In genomic region chr7:105256621-105257283, GRCh38 we compare ENCODE assay signal across 14 cellular contexts.
DNase-seq lines count a peak whose midpoint lies in the region; ATAC-seq and TF ChIP-seq lines count a peak whose summit lies in the region.
"Had no signal": no experiment of that assay in that cellular context is flagged by ENCODE, and none has a peak within 500 bp of the region (broad histone marks: within the 10 kb centered on the region; RNA-seq: fewer than 3 reads in every experiment).

No MANE protein-coding gene starts in this region.

- H3K4me3 Mint-ChIP-seq in GM23338, result peak overlapping the region; percentile 41; the same call in 2 of the 3 replicates
- H3K4me3 Mint-ChIP-seq in T-helper 2 cell treated with Interferon-gamma antibody and Interleukin-4, amounts not matched to agents 5 μg/mL and 100 μg/mL, for 36 hours, result peak overlapping the region; percentile 52
- H3K4me3 Mint-ChIP-seq in activated naive CD4-positive, alpha-beta T cell treated with anti-CD3 and anti-CD28 coated beads, Interleukin-2, amount 10 ng/mL, durations not matched to agents 7 days and 5 days, result no peak overlapping the region
- H3K4me3 Mint-ChIP-seq: activated CD4-positive, alpha-beta T cell treated with anti-CD3 and anti-CD28 coated beads, Interleukin-2, amount 10 ng/mL, durations not matched to agents 7 days and 5 days; activated naive CD4-positive, alpha-beta T cell treated with anti-CD3 and anti-CD28 coated beads, Interleukin-2, amount 50 U/mL, for 24 hours had no signal

- DNase-seq in GM23338 (ENCODE audit: low spot score), result no peak
- no peak for DNase-seq in T-helper 2 cell treated with Interferon-gamma antibody and Interleukin-4, amounts not matched to agents 5 μg/mL and 100 μg/mL, for 36 hours (ENCODE audit: low spot score)
- no peak for DNase-seq in left lung
- DNase-seq in activated naive CD4-positive, alpha-beta T cell treated with anti-CD3 and anti-CD28 coated beads, Interleukin-2, amount 10 ng/mL, durations not matched to agents 7 days and 5 days, result no peak
- DNase-seq in stimulated activated naive CD4-positive, alpha-beta T cell (lab: John Stamatoyannopoulos, UW), result no peak
- DNase-seq in ovary, result no peak
- DNase-seq: activated CD4-positive, alpha-beta T cell treated with anti-CD3 and anti-CD28 coated beads, Interleukin-2, amount 10 ng/mL, durations not matched to agents 7 days and 5 days; islet precursor cell; stimulated activated CD4-positive, alpha-beta T cell treated with anti-CD3 and anti-CD28 coated beads, Interleukin-15, amount 100 ng/mL, for 24 hours; SW 1271 had no signal

- H2AFZ ChIP-seq in GM23338, result no peak overlapping the region

- 68 to 71% (median 68%) methylated on average over 5 of the region's 5 CpGs for WGBS in ovary, 3 donors

- peaks cover 75% of the 10 kb centered on the region for H3K79me2 ChIP-seq in GM23338 (replicated peaks; ENCODE audit: insufficient read depth)

- peak overlapping the region; percentile 62 for H3K4me2 ChIP-seq in GM23338

- TF ChIP-seq CTCF in 22Rv1 (IDR thresholded peaks at IDR 0.05) (no peak), GM23338 (conservative IDR thresholded peaks at IDR 0.05; ENCODE audit: low read depth in 2 of 2) (no peak), left lung (IDR thresholded peaks at IDR 0.05) (no peak), ovary (IDR thresholded peaks at IDR 0.05) (no peak)

- H3K9me3 ChIP-seq in left lung (peaks cover 0 to 3% of the 10 kb centered on the region in 2 donors), ovary (no peaks in the 10 kb centered on the region)
- H3K9me3 ChIP-seq: vagina had no signal

- peaks cover 71% of the 10 kb centered on the region for H3K4me1 ChIP-seq in GM23338 (ENCODE audit: insufficient read depth)
- peaks cover 0 to 23% of the 10 kb centered on the region in 2 donors for H3K4me1 ChIP-seq in left lung
- peaks cover 2% of the 10 kb centered on the region for H3K4me1 ChIP-seq in ovary (ENCODE audit: insufficient read depth)

- peaks cover 24% of the 10 kb centered on the region for H3K36me3 Mint-ChIP-seq in GM23338 (ENCODE audit: low read depth)
- H3K36me3 Mint-ChIP-seq in T-helper 2 cell treated with Interferon-gamma antibody and Interleukin-4, amounts not matched to agents 5 μg/mL and 100 μg/mL, for 36 hours (ENCODE audit: low read depth), result peaks cover 26% of the 10 kb centered on the region
- peaks cover 20% of the 10 kb centered on the region for H3K36me3 Mint-ChIP-seq in activated naive CD4-positive, alpha-beta T cell treated with anti-CD3 and anti-CD28 coated beads, Interleukin-2, amount 10 ng/mL, durations not matched to agents 7 days and 5 days

- H3K36me3 ChIP-seq in GM23338 (ENCODE audit: insufficient read depth) (no peaks in the 10 kb centered on the region; the same call in 1 of the 2 replicates), left lung (no peaks in the 10 kb centered on the region), ovary (no peaks in the 10 kb centered on the region)
- H3K36me3 ChIP-seq: vagina had no signal

- H3K9me2 ChIP-seq in GM23338 (ENCODE audit: insufficient read depth), result no peaks in the 10 kb centered on the region

- H3K27me3 ChIP-seq in GM23338 (ENCODE audit: insufficient read depth) (no peaks in the 10 kb centered on the region), left lung (no peaks in the 10 kb centered on the region), ovary (no peaks in the 10 kb centered on the region)
- H3K27me3 ChIP-seq: vagina had no signal

- H3K9me3 Mint-ChIP-seq in GM23338, result peaks cover 22% of the 10 kb centered on the region
- H3K9me3 Mint-ChIP-seq in T-helper 2 cell treated with Interferon-gamma antibody and Interleukin-4, amounts not matched to agents 5 μg/mL and 100 μg/mL, for 36 hours, result peaks cover 16% of the 10 kb centered on the region
- peaks cover 13% of the 10 kb centered on the region for H3K9me3 Mint-ChIP-seq in activated naive CD4-positive, alpha-beta T cell treated with anti-CD3 and anti-CD28 coated beads, Interleukin-2, amount 10 ng/mL, durations not matched to agents 7 days and 5 days
- H3K9me3 Mint-ChIP-seq: activated naive CD4-positive, alpha-beta T cell treated with anti-CD3 and anti-CD28 coated beads, Interleukin-2, amount 50 U/mL, for 24 hours had no signal

- CTCF ChIA-PET in activated naive CD4-positive, alpha-beta T cell treated with anti-CD3 and anti-CD28 coated beads, Interleukin-2, amount 10 ng/mL, durations not matched to agents 7 days and 5 days (lab: Charles Lee), result no interaction called here

- intact Hi-C loops in left lung (cut with DNase I) (no loop called here), ovary (cut with DNase I) (no loop called here)

- peak overlapping the region; percentile 92 for H3K27ac Mint-ChIP-seq in GM23338
- H3K27ac Mint-ChIP-seq in T-helper 2 cell treated with Interferon-gamma antibody and Interleukin-4, amounts not matched to agents 5 μg/mL and 100 μg/mL, for 36 hours, result no peak overlapping the region
- no peak overlapping the region for H3K27ac Mint-ChIP-seq in activated naive CD4-positive, alpha-beta T cell treated with anti-CD3 and anti-CD28 coated beads, Interleukin-2, amount 10 ng/mL, durations not matched to agents 7 days and 5 days
- H3K27ac Mint-ChIP-seq: activated CD4-positive, alpha-beta T cell treated with anti-CD3 and anti-CD28 coated beads, Interleukin-2, amount 10 ng/mL, durations not matched to agents 7 days and 5 days; activated naive CD4-positive, alpha-beta T cell treated with anti-CD3 and anti-CD28 coated beads, Interleukin-2, amount 50 U/mL, for 24 hours had no signal

- ATAC-seq in GM23338 (no peak; the same call in 2 of the 3 replicates), left lung (peak; percentile 79), GM19035 (IDR thresholded peaks at IDR 0.05; ENCODE audit: unreplicated experiment) (no peak)

- H3K4me1 Mint-ChIP-seq in GM23338, result peaks cover 55% of the 10 kb centered on the region
- H3K4me1 Mint-ChIP-seq in T-helper 2 cell treated with Interferon-gamma antibody and Interleukin-4, amounts not matched to agents 5 μg/mL and 100 μg/mL, for 36 hours (ENCODE audit: low read depth), result peaks cover 36% of the 10 kb centered on the region
- H3K4me1 Mint-ChIP-seq in activated naive CD4-positive, alpha-beta T cell treated with anti-CD3 and anti-CD28 coated beads, Interleukin-2, amount 10 ng/mL, durations not matched to agents 7 days and 5 days, result peaks cover 10% of the 10 kb centered on the region

- no peak for TF ChIP-seq POLR2A in ovary (IDR thresholded peaks at IDR 0.05)

- H3K4me3 ChIP-seq in GM23338 (peak overlapping the region; percentile 27), left lung (no peak overlapping the region), ovary (no peak overlapping the region)
- H3K4me3 ChIP-seq: vagina had no signal

- no peak for TF ChIP-seq EP300 in ovary (IDR thresholded peaks at IDR 0.05)

- no peaks in the 10 kb centered on the region for H4K20me1 ChIP-seq in GM23338 (replicated peaks; ENCODE audit: insufficient read depth)

- 0 out of 2 replicates have a peak overlapping the region, but pooled peaks have one; percentile 9 for H3K27ac ChIP-seq in 22Rv1
- peak overlapping the region; percentile 7; the same call in 1 of the 2 replicates for H3K27ac ChIP-seq in GM23338 (ENCODE audit: low read depth)
- H3K27ac ChIP-seq in left lung, result no peak overlapping the region
- H3K27ac ChIP-seq in ovary, result no peak overlapping the region
- H3K27ac ChIP-seq: vagina had no signal

- H3K27me3 Mint-ChIP-seq in GM23338 (ENCODE audit: insufficient read depth, low read depth, poor library complexity), result peaks cover 6% of the 10 kb centered on the region
- H3K27me3 Mint-ChIP-seq in T-helper 2 cell treated with Interferon-gamma antibody and Interleukin-4, amounts not matched to agents 5 μg/mL and 100 μg/mL, for 36 hours (ENCODE audit: low read depth), result no peaks in the 10 kb centered on the region
- no peaks in the 10 kb centered on the region for H3K27me3 Mint-ChIP-seq in activated naive CD4-positive, alpha-beta T cell treated with anti-CD3 and anti-CD28 coated beads, Interleukin-2, amount 10 ng/mL, durations not matched to agents 7 days and 5 days
- H3K27me3 Mint-ChIP-seq: activated CD4-positive, alpha-beta T cell treated with anti-CD3 and anti-CD28 coated beads, Interleukin-2, amount 10 ng/mL, durations not matched to agents 7 days and 5 days; activated naive CD4-positive, alpha-beta T cell treated with anti-CD3 and anti-CD28 coated beads, Interleukin-2, amount 50 U/mL, for 24 hours had no signal

- no peaks in the 10 kb centered on the region for H3F3A ChIP-seq in GM23338 (replicated peaks; ENCODE audit: low read depth)

TF ChIP-seq in GM23338, 12 proteins besides CTCF, POLR2A, EP300 and RAD21 (continues in another document):
- no peak for TF ChIP-seq CREB1 (CRISPR knock-in tag; IDR thresholded peaks at IDR 0.05; ENCODE audit: low read depth)
- no peak for TF ChIP-seq ZNF114 (CRISPR knock-in tag; IDR thresholded peaks at IDR 0.05)
- TF ChIP-seq NANOG (IDR thresholded peaks at IDR 0.05; ENCODE audit: borderline replicate concordance), result no peak
- no peak for TF ChIP-seq ETS1 (IDR thresholded peaks at IDR 0.05)
- TF ChIP-seq STAT1 (IDR thresholded peaks at IDR 0.05; ENCODE audit: unreplicated experiment), result no peak
- TF ChIP-seq POLR2AphosphoS5 (IDR thresholded peaks at IDR 0.05; ENCODE audit: low read depth), result no peak

Comparison
In these comparisons a context has a peak if more than half of its experiments do, and no peak if none do; other contexts are left out.
1. H3K27ac ChIP-seq: peak in 22Rv1 (single experiment) and GM23338 (single experiment); none in left lung (0 of 2) and ovary (0 of 2).